In the genomic region with DNA sequence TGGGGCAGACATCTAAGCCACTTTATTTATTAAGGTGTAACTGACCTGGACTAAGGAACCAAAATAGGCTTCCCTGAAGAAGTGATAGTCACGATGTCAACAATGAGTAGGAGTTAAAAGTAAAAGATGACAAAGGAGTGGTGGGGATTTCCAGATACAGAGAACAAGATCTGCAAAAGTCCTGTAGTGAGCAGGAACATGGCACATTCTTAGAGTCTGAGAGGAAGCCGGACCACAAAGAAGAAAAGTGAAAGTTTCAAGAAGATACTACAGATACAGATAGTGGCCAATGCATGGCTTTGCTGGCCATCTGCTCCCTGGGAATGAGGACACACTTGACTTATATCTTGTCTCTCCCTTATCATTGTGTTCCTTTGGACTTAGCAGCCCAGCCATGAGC, we compare ENCODE assay signal across 1 cellular context.
TF ChIP-seq lines count a peak whose summit lies in the region.

No MANE protein-coding gene starts in this region.

TF ChIP-seq in GM12878, 131 proteins besides CTCF, POLR2A, EP300 and RAD21 (continued from another document):
- TF ChIP-seq EZH2 (IDR thresholded peaks at IDR 0.05; ENCODE audit: borderline replicate concordance, control insufficient read depth, low read depth, low read length) (no peak), ASH2L (IDR thresholded peaks at IDR 0.05; ENCODE audit: borderline replicate concordance, low read depth) (no peak), RUNX3 (IDR thresholded peaks at IDR 0.05; ENCODE audit: low read length) (peak; percentile 68), SIX5 (IDR thresholded peaks at IDR 0.05; ENCODE audit: low read depth, low read length, severe bottlenecking) (no peak), TCF12 (IDR thresholded peaks at IDR 0.05; ENCODE audit: low read depth, low read length) (no peak), FOS (IDR thresholded peaks at IDR 0.05; ENCODE audit: borderline replicate concordance, extremely low read depth, insufficient read length) (no peak), SPI1 (IDR thresholded peaks at IDR 0.05; ENCODE audit: borderline replicate concordance, insufficient read depth, low read depth, low read length) (no peak), GABPA (IDR thresholded peaks at IDR 0.05; ENCODE audit: low read depth) (no peak), ZNF274 (IDR thresholded peaks at IDR 0.05; ENCODE audit: insufficient read depth, insufficient read length) (no peak), BHLHE40 (IDR thresholded peaks at IDR 0.05; ENCODE audit: borderline replicate concordance in 1 of 2, low read depth in 2 of 2, low read length in 1 of 2) (no peak), POLR2AphosphoS5 (IDR thresholded peaks at IDR 0.05; ENCODE audit: low read length) (no peak), NFIC (IDR thresholded peaks at IDR 0.05; ENCODE audit: low read depth, low read length) (peak; percentile 38; the same call in 1 of the 2 replicates), BCL11A (IDR thresholded peaks at IDR 0.05; ENCODE audit: low read depth, low read length) (no peak), ZNF384 (IDR thresholded peaks at IDR 0.05; ENCODE audit: borderline replicate concordance, low read depth, low read length) (no peak), SIN3A (IDR thresholded peaks at IDR 0.05; ENCODE audit: low read depth, low read length) (no peak), SRF (IDR thresholded peaks at IDR 0.05; ENCODE audit: low read depth in 2 of 2, low read length in 2 of 2) (no peak)
- TF ChIP-seq, protein P1, sequence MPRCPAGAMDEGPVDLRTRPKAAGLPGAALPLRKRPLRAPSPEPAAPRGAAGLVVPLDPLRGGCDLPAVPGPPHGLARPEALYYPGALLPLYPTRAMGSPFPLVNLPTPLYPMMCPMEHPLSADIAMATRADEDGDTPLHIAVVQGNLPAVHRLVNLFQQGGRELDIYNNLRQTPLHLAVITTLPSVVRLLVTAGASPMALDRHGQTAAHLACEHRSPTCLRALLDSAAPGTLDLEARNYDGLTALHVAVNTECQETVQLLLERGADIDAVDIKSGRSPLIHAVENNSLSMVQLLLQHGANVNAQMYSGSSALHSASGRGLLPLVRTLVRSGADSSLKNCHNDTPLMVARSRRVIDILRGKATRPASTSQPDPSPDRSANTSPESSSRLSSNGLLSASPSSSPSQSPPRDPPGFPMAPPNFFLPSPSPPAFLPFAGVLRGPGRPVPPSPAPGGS (IDR thresholded peaks at IDR 0.05; ENCODE audit: borderline replicate concordance, insufficient read depth, low read depth, low read length, poor library complexity, severe bottlenecking) = no peak
- TF ChIP-seq, protein P2, sequence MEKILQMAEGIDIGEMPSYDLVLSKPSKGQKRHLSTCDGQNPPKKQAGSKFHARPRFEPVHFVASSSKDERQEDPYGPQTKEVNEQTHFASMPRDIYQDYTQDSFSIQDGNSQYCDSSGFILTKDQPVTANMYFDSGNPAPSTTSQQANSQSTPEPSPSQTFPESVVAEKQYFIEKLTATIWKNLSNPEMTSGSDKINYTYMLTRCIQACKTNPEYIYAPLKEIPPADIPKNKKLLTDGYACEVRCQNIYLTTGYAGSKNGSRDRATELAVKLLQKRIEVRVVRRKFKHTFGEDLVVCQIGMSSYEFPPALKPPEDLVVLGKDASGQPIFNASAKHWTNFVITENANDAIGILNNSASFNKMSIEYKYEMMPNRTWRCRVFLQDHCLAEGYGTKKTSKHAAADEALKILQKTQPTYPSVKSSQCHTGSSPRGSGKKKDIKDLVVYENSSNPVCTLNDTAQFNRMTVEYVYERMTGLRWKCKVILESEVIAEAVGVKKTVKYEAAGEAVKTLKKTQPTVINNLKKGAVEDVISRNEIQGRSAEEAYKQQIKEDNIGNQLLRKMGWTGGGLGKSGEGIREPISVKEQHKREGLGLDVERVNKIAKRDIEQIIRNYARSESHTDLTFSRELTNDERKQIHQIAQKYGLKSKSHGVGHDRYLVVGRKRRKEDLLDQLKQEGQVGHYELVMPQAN (conservative IDR thresholded peaks at IDR 0.05) = no peak
- TF ChIP-seq, protein P3, sequence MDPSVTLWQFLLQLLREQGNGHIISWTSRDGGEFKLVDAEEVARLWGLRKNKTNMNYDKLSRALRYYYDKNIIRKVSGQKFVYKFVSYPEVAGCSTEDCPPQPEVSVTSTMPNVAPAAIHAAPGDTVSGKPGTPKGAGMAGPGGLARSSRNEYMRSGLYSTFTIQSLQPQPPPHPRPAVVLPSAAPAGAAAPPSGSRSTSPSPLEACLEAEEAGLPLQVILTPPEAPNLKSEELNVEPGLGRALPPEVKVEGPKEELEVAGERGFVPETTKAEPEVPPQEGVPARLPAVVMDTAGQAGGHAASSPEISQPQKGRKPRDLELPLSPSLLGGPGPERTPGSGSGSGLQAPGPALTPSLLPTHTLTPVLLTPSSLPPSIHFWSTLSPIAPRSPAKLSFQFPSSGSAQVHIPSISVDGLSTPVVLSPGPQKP (IDR thresholded peaks at IDR 0.05; ENCODE audit: low read depth, low read length) = no peak
- TF ChIP-seq, protein P4, sequence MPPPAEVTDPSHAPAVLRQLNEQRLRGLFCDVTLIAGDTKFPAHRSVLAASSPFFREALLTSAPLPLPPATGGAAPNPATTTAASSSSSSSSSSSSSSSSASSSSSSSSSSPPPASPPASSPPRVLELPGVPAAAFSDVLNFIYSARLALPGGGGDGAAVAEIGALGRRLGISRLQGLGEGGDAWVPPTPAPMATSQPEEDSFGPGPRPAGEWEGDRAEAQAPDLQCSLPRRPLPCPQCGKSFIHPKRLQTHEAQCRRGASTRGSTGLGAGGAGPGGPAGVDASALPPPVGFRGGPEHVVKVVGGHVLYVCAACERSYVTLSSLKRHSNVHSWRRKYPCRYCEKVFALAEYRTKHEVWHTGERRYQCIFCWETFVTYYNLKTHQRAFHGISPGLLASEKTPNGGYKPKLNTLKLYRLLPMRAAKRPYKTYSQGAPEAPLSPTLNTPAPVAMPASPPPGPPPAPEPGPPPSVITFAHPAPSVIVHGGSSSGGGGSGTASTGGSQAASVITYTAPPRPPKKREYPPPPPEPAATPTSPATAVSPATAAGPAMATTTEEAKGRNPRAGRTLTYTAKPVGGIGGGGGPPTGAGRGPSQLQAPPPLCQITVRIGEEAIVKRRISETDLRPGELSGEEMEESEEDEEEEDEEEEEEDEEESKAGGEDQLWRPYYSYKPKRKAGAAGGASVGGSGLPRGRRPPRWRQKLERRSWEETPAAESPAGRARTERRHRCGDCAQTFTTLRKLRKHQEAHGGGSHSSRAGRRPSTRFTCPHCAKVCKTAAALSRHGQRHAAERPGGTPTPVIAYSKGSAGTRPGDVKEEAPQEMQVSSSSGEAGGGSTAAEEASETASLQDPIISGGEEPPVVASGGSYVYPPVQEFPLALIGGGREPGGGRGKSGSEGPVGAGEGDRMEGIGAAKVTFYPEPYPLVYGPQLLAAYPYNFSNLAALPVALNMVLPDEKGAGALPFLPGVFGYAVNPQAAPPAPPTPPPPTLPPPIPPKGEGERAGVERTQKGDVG (CRISPR knock-in tag; IDR thresholded peaks at IDR 0.05) = no peak
